ENCODE assay signal across 13 cellular contexts in the genomic region with DNA sequence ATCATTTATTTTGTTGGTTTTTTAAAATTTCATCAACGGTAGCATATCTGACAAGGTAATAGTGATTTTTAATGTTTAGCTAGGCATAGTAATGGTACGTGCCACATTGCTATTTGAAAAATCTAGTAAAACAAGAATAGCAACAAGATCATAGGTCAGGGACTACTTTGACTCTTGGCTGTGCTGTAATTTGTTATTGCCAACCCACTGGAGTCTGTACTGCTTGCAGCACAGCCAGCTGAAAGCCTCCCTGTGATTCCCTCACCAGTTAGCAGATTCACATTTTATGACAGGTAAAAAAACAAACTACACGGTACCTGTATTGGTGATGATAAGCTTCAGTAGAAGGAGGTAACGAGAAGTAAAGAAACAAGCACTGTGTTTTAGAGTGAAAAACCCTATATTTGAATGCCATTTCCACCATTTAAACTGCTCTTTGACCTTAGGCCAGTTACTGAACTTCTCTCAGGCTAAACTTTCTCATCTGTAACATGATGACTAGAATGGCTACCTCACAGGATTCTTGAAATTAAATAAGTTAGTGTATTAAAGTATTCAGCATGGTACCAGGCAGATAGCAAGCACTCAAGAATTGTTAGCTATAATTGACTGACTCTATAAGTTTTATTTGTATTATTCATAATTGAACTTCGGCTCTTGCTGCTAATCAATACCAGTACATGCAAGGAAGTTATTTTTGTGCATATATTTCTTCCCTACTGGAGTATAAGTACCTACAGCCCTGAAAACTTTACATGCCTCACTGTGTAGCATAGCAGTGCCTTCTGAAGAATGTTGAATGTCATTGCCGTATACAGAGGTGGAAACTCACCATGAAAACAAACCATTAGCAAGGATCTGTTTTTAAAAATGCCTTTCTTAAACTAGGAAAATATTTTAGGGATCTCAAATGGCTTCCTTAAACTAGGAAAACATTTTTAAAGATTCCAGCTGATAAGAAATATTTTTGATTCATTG. TPM values are rescaled to one million over a fixed set of nuclear protein-coding genes. Genes with fewer than 3 reads are reported as not detected.
DNase-seq lines count a peak whose midpoint lies in the region; ATAC-seq and TF ChIP-seq lines count a peak whose summit lies in the region.
"Had no signal": no experiment of that assay in that cellular context is flagged by ENCODE, and none has a peak within 500 bp of the region (broad histone marks: within the 10 kb centered on the region; RNA-seq: fewer than 3 reads in every experiment).

No MANE protein-coding gene starts in this region.

- CTCF ChIA-PET in PC-3 (lab: Charles Lee) = no interaction called here

- H3K36me3 Mint-ChIP-seq in neural progenitor cell = peaks cover 2% of the 10 kb centered on the region
- peaks cover 5% of the 10 kb centered on the region; the same call in 1 of the 2 replicates for H3K36me3 Mint-ChIP-seq in HFFc6 (ENCODE audit: low read depth)

- H4K8ac ChIP-seq in mesenchymal stem cell (ENCODE audit: low read length) = no peak overlapping the region

- H3K4me3 Mint-ChIP-seq in neural progenitor cell (no peak overlapping the region), HFFc6 (no peak overlapping the region)

- H3K27me3 Mint-ChIP-seq in neural progenitor cell (ENCODE audit: insufficient read depth, low read depth) (no peaks in the 10 kb centered on the region), HFFc6 (ENCODE audit: insufficient read depth) (no peaks in the 10 kb centered on the region; the same call in 1 of the 2 replicates)

- intact Hi-C loops in PC-3 (cut with micrococcal nuclease) = no loop called here

- H3K36me3 ChIP-seq in PC-3 (ENCODE audit: low read depth, low read length) = no peaks in the 10 kb centered on the region
- no peaks in the 10 kb centered on the region for H3K36me3 ChIP-seq in cardiac muscle cell
- H3K36me3 ChIP-seq in mesenchymal stem cell (ENCODE audit: control insufficient read depth in 1 of 2, insufficient read depth in 2 of 2, low read depth in 1 of 2, low read length in 2 of 2) = no peaks in the 10 kb centered on the region
- H3K36me3 ChIP-seq in subcutaneous abdominal adipose tissue (ENCODE audit: control insufficient read depth in 5 of 5, insufficient read depth in 5 of 5, low read length in 5 of 5) = no peaks in the 10 kb centered on the region
- H3K36me3 ChIP-seq in neural progenitor cell = no peaks in the 10 kb centered on the region
- H3K36me3 ChIP-seq: stomach had no signal

- peaks cover 8% of the 10 kb centered on the region for H3K4me1 Mint-ChIP-seq in neural progenitor cell
- peaks cover 59% of the 10 kb centered on the region for H3K4me1 Mint-ChIP-seq in HFFc6 (ENCODE audit: low read depth)

- H3K9me2 ChIP-seq in PC-3 (replicated peaks; ENCODE audit: low read length) = no peaks in the 10 kb centered on the region

- POLR2A ChIA-PET in PC-3 (lab: Charles Lee; ENCODE audit: unreplicated experiment) = interaction anchor here (0.6 kb wide), 1 partner anchor 170 kb away, joined by 3 read pairs; no protein-coding TSS in a partner anchor

- H2AFZ ChIP-seq in PC-3 (ENCODE audit: low read length) (no peak overlapping the region), mesenchymal stem cell (ENCODE audit: low read depth, low read length) (no peak overlapping the region), neural progenitor cell (replicated peaks) (no peak overlapping the region)

- no peak overlapping the region for H3K18ac ChIP-seq in mesenchymal stem cell (ENCODE audit: low read depth in 1 of 2, low read length in 2 of 2)

- H3K9me3 ChIP-seq in PC-3 (ENCODE audit: low read length) = no peaks in the 10 kb centered on the region
- H3K9me3 ChIP-seq in cardiac muscle cell (ENCODE audit: low read depth) = no peaks in the 10 kb centered on the region
- H3K9me3 ChIP-seq in mesenchymal stem cell (ENCODE audit: control insufficient read depth, low read length) = no peaks in the 10 kb centered on the region
- no peaks in the 10 kb centered on the region for H3K9me3 ChIP-seq in subcutaneous abdominal adipose tissue (ENCODE audit: control insufficient read depth in 5 of 5, low read length in 5 of 5)
- no peaks in the 10 kb centered on the region for H3K9me3 ChIP-seq in neural progenitor cell (ENCODE audit: low read depth)
- H3K9me3 ChIP-seq: stomach had no signal

- H2BK5ac ChIP-seq in mesenchymal stem cell (ENCODE audit: low read depth, low read length, poor library complexity, severe bottlenecking) = no peak overlapping the region

- H3K9ac ChIP-seq in PC-3 (ENCODE audit: low read length) (no peak overlapping the region), mesenchymal stem cell (ENCODE audit: low read length) (no peak overlapping the region), subcutaneous abdominal adipose tissue (ENCODE audit: low read length in 5 of 5) (peak overlapping the region in 1 of 5 donors; percentile 60), neural progenitor cell (no peak overlapping the region)
- H3K9ac ChIP-seq: BLaER1 had no signal

- no peaks in the 10 kb centered on the region for H3K27me3 ChIP-seq in PC-3 (ENCODE audit: low read length)
- no peaks in the 10 kb centered on the region for H3K27me3 ChIP-seq in cardiac muscle cell
- no peaks in the 10 kb centered on the region for H3K27me3 ChIP-seq in mesenchymal stem cell (ENCODE audit: control insufficient read depth in 1 of 2, insufficient read depth in 1 of 2, low read length in 2 of 2)
- no peaks in the 10 kb centered on the region for H3K27me3 ChIP-seq in subcutaneous abdominal adipose tissue (ENCODE audit: control insufficient read depth in 5 of 5, insufficient read depth in 4 of 5, low read length in 5 of 5)
- H3K27me3 ChIP-seq in neural progenitor cell = no peaks in the 10 kb centered on the region
- H3K27me3 ChIP-seq: BLaER1, stomach had no signal

- ATAC-seq in PC-3 (peak; percentile 37), HG02970 (IDR thresholded peaks at IDR 0.05; ENCODE audit: low FRiP score, unreplicated experiment) (no peak)

- WGBS in mesenchymal stem cell = 77% methylated on average over 4 of the region's 6 CpGs

- DNase-seq in PC-3 (peak; percentile 62), cardiac muscle cell (ENCODE audit: low read depth in 1 of 2, low spot score in 1 of 2) (peak in 1 of 2 donors; percentile 10), mesenchymal stem cell (no peak), NCI-H345 treated with DMSO at 0.1 percent for 48 hours (lab: John Stamatoyannopoulos, UW; ENCODE audit: unreplicated experiment) (no peak), neural progenitor cell (ENCODE audit: low spot score) (no peak), HFFc6 (no peak)
- DNase-seq: activated CD4-positive, CD25-positive, alpha-beta regulatory T cell; activated T-cell treated with anti-CD3 and anti-CD28 coated beads for 4 hours; posterior cingulate gyrus; stomach had no signal

- H4K91ac ChIP-seq in mesenchymal stem cell (ENCODE audit: low read length) = no peak overlapping the region

- H3K23ac ChIP-seq in mesenchymal stem cell (ENCODE audit: low read length in 2 of 2) = no peak overlapping the region

- no peak overlapping the region for H3K27ac ChIP-seq in PC-3 (ENCODE audit: low read length)
- peak overlapping the region; percentile 47 for H3K27ac ChIP-seq in cardiac muscle cell
- H3K27ac ChIP-seq in mesenchymal stem cell (ENCODE audit: low read length, poor library complexity, severe bottlenecking) = peak overlapping the region; percentile 32
- H3K27ac ChIP-seq in subcutaneous abdominal adipose tissue (ENCODE audit: low read depth, low read length) = peak overlapping the region; percentile 23
- no peak overlapping the region for H3K27ac ChIP-seq in neural progenitor cell
- H3K27ac ChIP-seq: BLaER1 had no signal

- H3K4me2 ChIP-seq in PC-3 (ENCODE audit: low read length) (peak overlapping the region; percentile 22), mesenchymal stem cell (ENCODE audit: low read length, poor library complexity, severe bottlenecking) (no peak overlapping the region), neural progenitor cell (no peak overlapping the region)
- H3K4me2 ChIP-seq: BLaER1 had no signal

- H3K4me3 ChIP-seq in PC-3 (ENCODE audit: low read length) (no peak overlapping the region), cardiac muscle cell (no peak overlapping the region), mesenchymal stem cell (ENCODE audit: insufficient read depth in 1 of 2, low read depth in 1 of 2, low read length in 2 of 2) (no peak overlapping the region), subcutaneous abdominal adipose tissue (ENCODE audit: low read depth in 1 of 5, low read length in 5 of 5) (no peak overlapping the region), neural progenitor cell (no peak overlapping the region)
- H3K4me3 ChIP-seq: BLaER1, stomach had no signal

- no peak overlapping the region for H2AK5ac ChIP-seq in mesenchymal stem cell (ENCODE audit: low read length, severe bottlenecking)

- H2BK120ac ChIP-seq in mesenchymal stem cell (ENCODE audit: low read depth, low read length) = no peak overlapping the region

- H3K27ac Mint-ChIP-seq in neural progenitor cell = no peak overlapping the region
- H3K27ac Mint-ChIP-seq in HFFc6 = no peak overlapping the region

- TF ChIP-seq CTCF in PC-3 (conservative IDR thresholded peaks at IDR 0.05; ENCODE audit: low read depth, low read length) (no peak), cardiac muscle cell (IDR thresholded peaks at IDR 0.05; ENCODE audit: low read depth, low read length) (no peak), neural progenitor cell (IDR thresholded peaks at IDR 0.05) (no peak), HFFc6 (IDR thresholded peaks at IDR 0.05) (no peak)

- no peak overlapping the region for H3K14ac ChIP-seq in mesenchymal stem cell (ENCODE audit: low read length in 2 of 2)

- no peak overlapping the region for H2BK15ac ChIP-seq in mesenchymal stem cell (ENCODE audit: low read depth, poor library complexity, severe bottlenecking)

- no peaks in the 10 kb centered on the region for H3K79me2 ChIP-seq in PC-3 (ENCODE audit: low read length)
- no peaks in the 10 kb centered on the region for H3K79me2 ChIP-seq in neural progenitor cell (ENCODE audit: low read depth)

- H3F3A ChIP-seq in PC-3 (ENCODE audit: low read length, unreplicated experiment) = no peaks in the 10 kb centered on the region
- H3F3A ChIP-seq in neural progenitor cell (ENCODE audit: low read depth) = no peaks in the 10 kb centered on the region

- peak overlapping the region in 1 of 2 experiments; percentile 51 for H3K4ac ChIP-seq in mesenchymal stem cell (ENCODE audit: low read depth in 1 of 2, low read length in 2 of 2)

- no peaks in the 10 kb centered on the region for H4K20me1 ChIP-seq in PC-3 (ENCODE audit: low read length)
- no peaks in the 10 kb centered on the region for H4K20me1 ChIP-seq in neural progenitor cell (ENCODE audit: low read depth)
- H4K20me1 ChIP-seq: BLaER1 had no signal

- peaks cover 41% of the 10 kb centered on the region for H3K4me1 ChIP-seq in PC-3 (ENCODE audit: insufficient read depth, low read length)
- peaks cover 12% of the 10 kb centered on the region for H3K4me1 ChIP-seq in cardiac muscle cell (ENCODE audit: low read depth)
- peaks cover 4% of the 10 kb centered on the region for H3K4me1 ChIP-seq in mesenchymal stem cell (ENCODE audit: control insufficient read depth, insufficient read depth, low read depth, low read length)
- peaks cover 2 to 31% (median 26%) of the 10 kb centered on the region in 5 donors for H3K4me1 ChIP-seq in subcutaneous abdominal adipose tissue (ENCODE audit: control insufficient read depth in 5 of 5, insufficient read depth in 5 of 5, low read length in 5 of 5)
- H3K4me1 ChIP-seq in neural progenitor cell = no peaks in the 10 kb centered on the region

- no peaks in the 10 kb centered on the region for H3K9me3 Mint-ChIP-seq in neural progenitor cell
- no peaks in the 10 kb centered on the region for H3K9me3 Mint-ChIP-seq in HFFc6

- H3K79me1 ChIP-seq in mesenchymal stem cell (replicated peaks; ENCODE audit: low read length, poor library complexity, severe bottlenecking) = no peaks in the 10 kb centered on the region

- BruUV-seq in PC-3 (replicated peaks; lab: Mats Ljungman, UMichigan) = no TSS peak

- H2BK12ac ChIP-seq in mesenchymal stem cell (ENCODE audit: low read length in 2 of 2) = no peak overlapping the region

RNA-seq across cellular contexts. Expression of a gene that starts 16.1 kb away (rescaled TPM):
- total RNA-seq in PC-3 (2014; rRNA removed) = not detected in 2 replicates
- total RNA-seq in cardiac muscle cell = 0.28 and 0.45 TPM in 2 replicates
- 0.75 and 0.82 TPM in 2 replicates for polyA plus RNA-seq in cardiac muscle cell
- 200 TPM for polyA plus RNA-seq in mesenchymal stem cell (2013, experiment 1 of 2)
- 198 TPM for polyA plus RNA-seq in mesenchymal stem cell (2013, experiment 2 of 2)
- total RNA-seq in neural progenitor cell (ENCODE audit: low replicate concordance) = 0.09 and 0.15 TPM in 2 replicates
- 10 to 100 TPM; 37.8 to 54.7 (median 48.2) TPM for total RNA-seq in HFFc6 (2021; fragmentation: NEBNext Ultra II Directional; extraction: Animal tissue kit (Norgen Biotek cat#: 25700))

Comparison
In these comparisons a context has a peak if more than half of its experiments do, and no peak if none do; other contexts are left out.
1. H3K27ac ChIP-seq: peak in cardiac muscle cell (single experiment), mesenchymal stem cell (single experiment) and subcutaneous abdominal adipose tissue (single experiment); none in PC-3 (single experiment) and neural progenitor cell (single experiment).
2. RNA of a gene that starts 16.1 kb away (total RNA-seq): 37.8 to 54.7 TPM in HFFc6; 0.28 to 0.45 TPM in cardiac muscle cell, 0.09 to 0.15 TPM in neural progenitor cell and not detected in PC-3; every median in the first group is over 10 times any median in the second.